ENCODE assay signal across 5 cellular contexts in genomic region chr10:131391991-131392390, GRCh38.
"Had no signal": no experiment of that assay in that cellular context is flagged by ENCODE, and none has a peak within 500 bp of the region (broad histone marks: within the 10 kb centered on the region; RNA-seq: fewer than 3 reads in every experiment).

No MANE protein-coding gene starts in this region.

- DNase-seq: H9, HCEC 1CT, KBM-7 had no signal

- ATAC-seq: GM23338, HepG2 had no signal
